1 cellular context compared by ENCODE assay signal in genomic region chr12:55930771-55931316, GRCh38.
TF ChIP-seq lines count a peak whose summit lies in the region.

DGKA (plus strand) TSS chr12:55931162; CDS start chr12:55936504, 5,342 bp downstream.

TF ChIP-seq in GM12878, 131 proteins besides CTCF, POLR2A, EP300 and RAD21 (continued from another document):
- TF ChIP-seq PBX3 (IDR thresholded peaks at IDR 0.05; ENCODE audit: insufficient replicate concordance, low read depth, low read length), result no peak
- no peak for TF ChIP-seq E2F4 (IDR thresholded peaks at IDR 0.05; ENCODE audit: low read depth, low read length)
- peak; percentile 48; the same call in 1 of the 2 replicates for TF ChIP-seq RELB (IDR thresholded peaks at IDR 0.05; ENCODE audit: low read depth)
- TF ChIP-seq JUND (IDR thresholded peaks at IDR 0.05; ENCODE audit: low read depth, low read length), result no peak
- TF ChIP-seq ZNF24 (IDR thresholded peaks at IDR 0.05), result no peak
- no peak for TF ChIP-seq SRF (IDR thresholded peaks at IDR 0.05; ENCODE audit: low read depth in 2 of 2, low read length in 2 of 2)
- 0 out of 2 replicates have a peak, but pooled peaks have one; percentile 31 for TF ChIP-seq TAF1 (IDR thresholded peaks at IDR 0.05; ENCODE audit: borderline replicate concordance, low read depth, low read length)
- TF ChIP-seq ATF2 (IDR thresholded peaks at IDR 0.05; ENCODE audit: low read length), result no peak
- TF ChIP-seq SKIL (IDR thresholded peaks at IDR 0.05; ENCODE audit: low read depth, poor library complexity, severe bottlenecking), result peak; percentile 35
- TF ChIP-seq YBX1 (IDR thresholded peaks at IDR 0.05), result no peak
- TF ChIP-seq ZBTB33 (IDR thresholded peaks at IDR 0.05), result no peak
- TF ChIP-seq CREB1 (IDR thresholded peaks at IDR 0.05; ENCODE audit: low read depth), result 0 out of 2 replicates have a peak, but pooled peaks have one; percentile 17
- no peak for TF ChIP-seq SIX5 (IDR thresholded peaks at IDR 0.05; ENCODE audit: low read depth, low read length, severe bottlenecking)
- no peak for TF ChIP-seq CHD1 (IDR thresholded peaks at IDR 0.05; ENCODE audit: low read depth, low read length)
- no peak for TF ChIP-seq RBBP5 (conservative IDR thresholded peaks at IDR 0.05)
- TF ChIP-seq RAD51 (IDR thresholded peaks at IDR 0.05), result no peak
